31 cellular contexts compared by ENCODE assay signal in the genomic region with DNA sequence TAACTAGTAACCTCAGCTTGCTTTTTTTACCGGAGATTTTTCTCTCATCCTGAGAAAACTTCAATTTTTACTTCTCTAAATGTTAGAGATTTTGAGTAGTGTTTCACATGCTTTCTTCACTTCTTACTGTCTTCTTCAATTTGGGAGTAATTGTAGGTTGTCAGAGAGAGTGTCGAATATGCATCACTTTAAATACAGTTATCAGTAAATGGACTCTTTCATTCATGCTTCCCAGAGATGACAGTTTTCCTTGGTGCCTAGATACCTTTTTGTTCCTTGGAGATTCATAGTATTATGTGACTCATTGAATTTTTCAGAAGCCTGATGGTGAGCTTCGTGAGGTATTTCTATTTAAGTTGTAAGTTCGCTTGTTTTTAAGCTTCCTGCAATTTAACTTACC.
"Had no signal": no experiment of that assay in that cellular context is flagged by ENCODE, and none has a peak within 500 bp of the region (broad histone marks: within the 10 kb centered on the region; RNA-seq: fewer than 3 reads in every experiment).

No MANE protein-coding gene starts in this region.

- DNase-seq: activated B cell treated with CpG ODN at 0.5 μM for 24 hours; activated CD4-positive, alpha-beta memory T cell treated with anti-CD3 and anti-CD28 coated beads for 36 hours; activated CD4-positive, alpha-beta T cell treated with anti-CD3 and anti-CD28 coated beads for 36 hours; activated CD4-positive, alpha-beta T cell treated with anti-CD3 and anti-CD28 coated beads, Interleukin-2, amount 10 ng/mL, durations not matched to agents 24 days and 14 days; activated CD4-positive, CD25-positive, alpha-beta regulatory T cell treated with anti-CD3 and anti-CD28 coated beads, Interleukin-2, amount 50 U/mL, for 72 hours; activated CD8-positive, alpha-beta memory T cell treated with anti-CD3 and anti-CD28 coated beads, Interleukin-2, amount 10 ng/mL, durations not matched to agents 7 days and 5 days; activated CD8-positive, alpha-beta memory T cell treated with anti-CD3 and anti-CD28 coated beads, Interleukin-2, amount 50 U/mL, for 4 hours; activated CD8-positive, alpha-beta T cell treated with anti-CD3 and anti-CD28 coated beads, Interleukin-2, amount 10 ng/mL, durations not matched to agents 7 days and 5 days; activated effector memory CD4-positive, alpha-beta T cell treated with Interleukin-2 at 50 U/mL for 16 hours; activated gamma-delta T cell treated with Interleukin-2 at 50 U/mL for 16 hours; activated naive CD4-positive, alpha-beta T cell treated with anti-CD3 and anti-CD28 coated beads, Interleukin-2, amount 50 U/mL, for 16 hours; activated naive CD4-positive, alpha-beta T cell treated with Interleukin-2 at 50 U/mL for 16 hours; activated T-cell treated with anti-CD3 and anti-CD28 coated beads, Interleukin-2, amount 50 U/mL, for 1 hour; amniotic stem cell; anterior cingulate cortex; body of pancreas; cortex of kidney; dermis blood vessel endothelial cell; effector CD4-positive, alpha-beta T cell; effector memory CD8-positive, alpha-beta T cell; esophagus squamous epithelium; head of caudate nucleus; hippocampal formation; T1000; WERI-Rb-1 had no signal

- H3K4me3 Mint-ChIP-seq: activated B cell treated with CpG ODN at 0.5 μM for 24 hours; activated CD4-positive, alpha-beta memory T cell treated with anti-CD3 and anti-CD28 coated beads for 36 hours; activated CD4-positive, alpha-beta T cell treated with anti-CD3 and anti-CD28 coated beads for 36 hours; activated CD4-positive, alpha-beta T cell treated with anti-CD3 and anti-CD28 coated beads, Interleukin-2, amount 10 ng/mL, durations not matched to agents 24 days and 14 days; activated CD8-positive, alpha-beta memory T cell treated with anti-CD3 and anti-CD28 coated beads, Interleukin-2, amount 10 ng/mL, durations not matched to agents 7 days and 5 days; activated CD8-positive, alpha-beta T cell treated with anti-CD3 and anti-CD28 coated beads, Interleukin-2, amount 10 ng/mL, durations not matched to agents 7 days and 5 days; activated naive CD8-positive, alpha-beta T cell; activated T-helper 17 cell treated with anti-CD3 and anti-CD28 coated beads, Interleukin-2, amount 50 U/mL, for 72 hours; effector memory CD8-positive, alpha-beta T cell; T-helper 1 cell treated with Interleukin-12 subunit alpha and Interleukin-12 subunit beta and Interleukin-4 antibody, amounts not matched to agents 30 μg/mL and 1 μg/mL, for 36 hours had no signal

- H3K4me3 ChIP-seq: body of pancreas, esophagus squamous epithelium had no signal

- H3K27me3 ChIP-seq: body of pancreas, esophagus squamous epithelium had no signal

- H3K27ac Mint-ChIP-seq: activated B cell treated with CpG ODN at 0.5 μM for 24 hours; activated CD4-positive, alpha-beta memory T cell treated with anti-CD3 and anti-CD28 coated beads for 36 hours; activated CD4-positive, alpha-beta T cell treated with anti-CD3 and anti-CD28 coated beads for 36 hours; activated CD4-positive, alpha-beta T cell treated with anti-CD3 and anti-CD28 coated beads, Interleukin-2, amount 10 ng/mL, durations not matched to agents 24 days and 14 days; activated CD8-positive, alpha-beta memory T cell treated with anti-CD3 and anti-CD28 coated beads, Interleukin-2, amount 10 ng/mL, durations not matched to agents 7 days and 5 days; activated CD8-positive, alpha-beta T cell treated with anti-CD3 and anti-CD28 coated beads, Interleukin-2, amount 10 ng/mL, durations not matched to agents 7 days and 5 days; activated naive CD8-positive, alpha-beta T cell; activated T-helper 17 cell treated with anti-CD3 and anti-CD28 coated beads, Interleukin-2, amount 50 U/mL, for 72 hours; effector memory CD8-positive, alpha-beta T cell; T-helper 1 cell treated with Interleukin-12 subunit alpha and Interleukin-12 subunit beta and Interleukin-4 antibody, amounts not matched to agents 30 μg/mL and 1 μg/mL, for 36 hours had no signal

- H3K36me3 ChIP-seq: WERI-Rb-1 had no signal

- FAIRE-seq: colon, frontal cortex had no signal

- H3K4me1 Mint-ChIP-seq: activated CD4-positive, alpha-beta T cell treated with anti-CD3 and anti-CD28 coated beads for 36 hours; activated CD4-positive, alpha-beta T cell treated with anti-CD3 and anti-CD28 coated beads, Interleukin-2, amount 10 ng/mL, durations not matched to agents 24 days and 14 days; activated CD8-positive, alpha-beta memory T cell treated with anti-CD3 and anti-CD28 coated beads, Interleukin-2, amount 10 ng/mL, durations not matched to agents 7 days and 5 days had no signal

- H3K9me3 ChIP-seq: body of pancreas had no signal

- H3K27me3 Mint-ChIP-seq: activated B cell treated with CpG ODN at 0.5 μM for 24 hours; activated CD4-positive, alpha-beta memory T cell treated with anti-CD3 and anti-CD28 coated beads for 36 hours; activated CD4-positive, alpha-beta T cell treated with anti-CD3 and anti-CD28 coated beads for 36 hours; activated CD4-positive, alpha-beta T cell treated with anti-CD3 and anti-CD28 coated beads, Interleukin-2, amount 10 ng/mL, durations not matched to agents 24 days and 14 days; activated CD8-positive, alpha-beta memory T cell treated with anti-CD3 and anti-CD28 coated beads, Interleukin-2, amount 10 ng/mL, durations not matched to agents 7 days and 5 days; activated naive CD8-positive, alpha-beta T cell; activated T-helper 17 cell treated with anti-CD3 and anti-CD28 coated beads, Interleukin-2, amount 50 U/mL, for 72 hours; effector memory CD8-positive, alpha-beta T cell had no signal

- H3K27ac ChIP-seq: body of pancreas, epithelial cell of prostate, esophagus squamous epithelium, WERI-Rb-1 had no signal

- ATAC-seq: activated CD4-positive, alpha-beta T cell treated with anti-CD3 and anti-CD28 coated beads for 36 hours; activated CD8-positive, alpha-beta memory T cell treated with anti-CD3 and anti-CD28 coated beads, Interleukin-2, amount 10 ng/mL, durations not matched to agents 7 days and 5 days; activated CD8-positive, alpha-beta T cell treated with anti-CD3 and anti-CD28 coated beads, Interleukin-2, amount 10 ng/mL, durations not matched to agents 7 days and 5 days; activated T-helper 17 cell treated with anti-CD3 and anti-CD28 coated beads, Interleukin-2, amount 50 U/mL, for 72 hours; body of pancreas; effector memory CD8-positive, alpha-beta T cell had no signal

- H3K4me1 ChIP-seq: body of pancreas, esophagus squamous epithelium had no signal
